In the genomic region with DNA sequence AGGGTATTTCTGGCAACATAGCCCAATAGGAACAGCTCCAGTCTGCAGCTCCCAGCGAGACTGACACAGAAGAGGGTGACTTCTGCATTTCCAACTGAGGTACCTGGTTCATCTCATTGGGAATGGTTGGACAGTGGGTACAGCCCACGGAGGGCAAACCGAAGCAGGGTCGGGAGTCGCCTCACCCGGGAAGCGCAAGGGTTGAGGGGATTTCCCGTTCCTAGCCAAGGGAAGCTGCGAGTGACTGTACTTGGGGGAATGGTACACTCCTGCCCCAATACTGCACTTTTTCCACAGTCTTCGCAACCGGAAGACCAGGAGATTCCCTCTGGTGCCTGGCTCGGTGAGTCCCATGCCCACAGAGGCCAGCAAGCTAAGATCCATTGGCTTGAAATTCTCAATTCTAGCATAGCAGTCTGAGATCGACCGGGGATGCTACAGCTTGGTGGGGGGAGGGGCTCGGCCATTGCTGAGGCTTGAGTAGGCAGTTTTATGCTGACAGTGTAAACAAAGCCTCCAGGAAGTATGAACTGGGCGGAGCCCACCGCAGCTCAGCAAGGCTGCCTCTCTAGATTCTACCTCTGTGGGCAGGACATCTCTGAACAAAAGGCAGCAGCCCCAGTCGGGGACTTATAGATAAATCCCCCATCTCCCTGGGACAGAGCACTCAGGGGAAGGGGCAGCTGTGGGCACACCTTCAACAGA, we compare ENCODE assay signal across 20 cellular contexts. TPM values are rescaled to one million over a fixed set of nuclear protein-coding genes. Genes with fewer than 3 reads are reported as not detected.
DNase-seq lines count a peak whose midpoint lies in the region; ATAC-seq and TF ChIP-seq lines count a peak whose summit lies in the region.
"Had no signal": no experiment of that assay in that cellular context is flagged by ENCODE, and none has a peak within 500 bp of the region (broad histone marks: within the 10 kb centered on the region; RNA-seq: fewer than 3 reads in every experiment).

No MANE protein-coding gene starts in this region.

- intact Hi-C loops in activated CD8-positive, alpha-beta T cell treated with anti-CD3 and anti-CD28 coated beads for 36 hours (cut with micrococcal nuclease): no loop called here

- no peaks in the 10 kb centered on the region for H3K4me1 ChIP-seq in neural progenitor cell
- H3K4me1 ChIP-seq: prostate gland, vagina had no signal

- no peaks in the 10 kb centered on the region for H3K27me3 ChIP-seq in neural progenitor cell
- H3K27me3 ChIP-seq: vagina had no signal

- no peak overlapping the region for H3K4me2 ChIP-seq in neural progenitor cell

- H3K27ac Mint-ChIP-seq in activated CD8-positive, alpha-beta memory T cell treated with anti-CD3 and anti-CD28 coated beads, Interleukin-2, amount 10 ng/mL, durations not matched to agents 7 days and 5 days: no peak overlapping the region
- no peak overlapping the region for H3K27ac Mint-ChIP-seq in activated CD8-positive, alpha-beta T cell treated with anti-CD3 and anti-CD28 coated beads for 36 hours
- no peak overlapping the region for H3K27ac Mint-ChIP-seq in neural progenitor cell
- H3K27ac Mint-ChIP-seq: activated naive CD4-positive, alpha-beta T cell treated with anti-CD3 and anti-CD28 coated beads for 36 hours; stimulated activated memory B cell treated with anti-CD40 and anti-IgM and Interleukin-4, amounts not matched to agents 10 μg/mL and 1 μg/mL and 100 μg/mL, for 72 hours had no signal

- H3K27me3 Mint-ChIP-seq in activated CD8-positive, alpha-beta memory T cell treated with anti-CD3 and anti-CD28 coated beads, Interleukin-2, amount 10 ng/mL, durations not matched to agents 7 days and 5 days: no peaks in the 10 kb centered on the region
- no peaks in the 10 kb centered on the region for H3K27me3 Mint-ChIP-seq in activated CD8-positive, alpha-beta T cell treated with anti-CD3 and anti-CD28 coated beads for 36 hours
- H3K27me3 Mint-ChIP-seq in neural progenitor cell (ENCODE audit: insufficient read depth, low read depth): peaks cover 2% of the 10 kb centered on the region
- H3K27me3 Mint-ChIP-seq: stimulated activated memory B cell treated with anti-CD40 and anti-IgM and Interleukin-4, amounts not matched to agents 10 μg/mL and 1 μg/mL and 100 μg/mL, for 72 hours had no signal

- peaks cover 3% of the 10 kb centered on the region for H3K4me1 Mint-ChIP-seq in activated CD8-positive, alpha-beta memory T cell treated with anti-CD3 and anti-CD28 coated beads, Interleukin-2, amount 10 ng/mL, durations not matched to agents 7 days and 5 days
- H3K4me1 Mint-ChIP-seq in activated CD8-positive, alpha-beta T cell treated with anti-CD3 and anti-CD28 coated beads for 36 hours (ENCODE audit: low read depth): no peaks in the 10 kb centered on the region
- no peaks in the 10 kb centered on the region for H3K4me1 Mint-ChIP-seq in neural progenitor cell
- H3K4me1 Mint-ChIP-seq: stimulated activated memory B cell treated with anti-CD40 and anti-IgM and Interleukin-4, amounts not matched to agents 10 μg/mL and 1 μg/mL and 100 μg/mL, for 72 hours had no signal

- peak; percentile 48 for DNase-seq in activated CD8-positive, alpha-beta memory T cell treated with anti-CD3 and anti-CD28 coated beads, Interleukin-2, amount 10 ng/mL, durations not matched to agents 7 days and 5 days
- DNase-seq in activated CD8-positive, alpha-beta memory T cell treated with anti-CD3 and anti-CD28 coated beads, Interleukin-2, amount 50 U/mL, for 48 hours: no peak
- DNase-seq in NCI-H2227 (lab: John Stamatoyannopoulos, UW; ENCODE audit: unreplicated experiment) (peak; percentile 56), neural progenitor cell (ENCODE audit: low spot score) (peak; percentile 16), NCI-H2081 treated with DMSO at 0.1 percent for 48 hours (lab: John Stamatoyannopoulos, UW) (no peak), AG08395 (ENCODE audit: low spot score) (no peak)
- peak; percentile 2 for DNase-seq in activated CD8-positive, alpha-beta T cell treated with anti-CD3 and anti-CD28 coated beads for 36 hours
- DNase-seq: activated naive CD4-positive, alpha-beta T cell treated with anti-CD3 and anti-CD28 coated beads for 36 hours; caudate nucleus; DMS79; erythroblast; GOT3; NCI-H1092; SW 1271 had no signal

- peaks cover 4% of the 10 kb centered on the region for H3K36me3 ChIP-seq in neural progenitor cell
- H3K36me3 ChIP-seq: prostate gland had no signal

- H2AFZ ChIP-seq in neural progenitor cell (replicated peaks): no peak overlapping the region

- H3K27ac ChIP-seq in neural progenitor cell: no peak overlapping the region
- H3K27ac ChIP-seq: prostate gland, vagina had no signal

- POLR2A ChIA-PET in activated CD8-positive, alpha-beta T cell treated with anti-CD3 and anti-CD28 coated beads for 36 hours (lab: Charles Lee): no interaction called here

- H3K36me3 Mint-ChIP-seq in activated CD8-positive, alpha-beta memory T cell treated with anti-CD3 and anti-CD28 coated beads, Interleukin-2, amount 10 ng/mL, durations not matched to agents 7 days and 5 days: peaks cover 24% of the 10 kb centered on the region
- H3K36me3 Mint-ChIP-seq in activated CD8-positive, alpha-beta T cell treated with anti-CD3 and anti-CD28 coated beads for 36 hours (ENCODE audit: low read depth): peaks cover 12% of the 10 kb centered on the region
- peaks cover 9% of the 10 kb centered on the region for H3K36me3 Mint-ChIP-seq in neural progenitor cell

- H3K9me3 ChIP-seq in neural progenitor cell (ENCODE audit: low read depth): peaks cover 2% of the 10 kb centered on the region
- H3K9me3 ChIP-seq: prostate gland, vagina had no signal

- no peaks in the 10 kb centered on the region for H3K9me3 Mint-ChIP-seq in activated CD8-positive, alpha-beta memory T cell treated with anti-CD3 and anti-CD28 coated beads, Interleukin-2, amount 10 ng/mL, durations not matched to agents 7 days and 5 days (ENCODE audit: low read depth)
- H3K9me3 Mint-ChIP-seq in activated CD8-positive, alpha-beta T cell treated with anti-CD3 and anti-CD28 coated beads for 36 hours: peaks cover 7% of the 10 kb centered on the region
- peaks cover 2% of the 10 kb centered on the region for H3K9me3 Mint-ChIP-seq in neural progenitor cell

- no peak overlapping the region for H3K9ac ChIP-seq in neural progenitor cell

- H3K4me3 Mint-ChIP-seq in activated CD8-positive, alpha-beta memory T cell treated with anti-CD3 and anti-CD28 coated beads, Interleukin-2, amount 10 ng/mL, durations not matched to agents 7 days and 5 days: no peak overlapping the region
- H3K4me3 Mint-ChIP-seq in activated CD8-positive, alpha-beta T cell treated with anti-CD3 and anti-CD28 coated beads for 36 hours: no peak overlapping the region
- H3K4me3 Mint-ChIP-seq in neural progenitor cell: no peak overlapping the region
- H3K4me3 Mint-ChIP-seq: activated naive CD4-positive, alpha-beta T cell treated with anti-CD3 and anti-CD28 coated beads for 36 hours; stimulated activated memory B cell treated with anti-CD40 and anti-IgM and Interleukin-4, amounts not matched to agents 10 μg/mL and 1 μg/mL and 100 μg/mL, for 72 hours had no signal

- no peaks in the 10 kb centered on the region for H3K79me2 ChIP-seq in neural progenitor cell (ENCODE audit: low read depth)

- no peak for ATAC-seq in activated CD8-positive, alpha-beta memory T cell treated with anti-CD3 and anti-CD28 coated beads, Interleukin-2, amount 10 ng/mL, durations not matched to agents 7 days and 5 days
- ATAC-seq in activated CD8-positive, alpha-beta T cell treated with anti-CD3 and anti-CD28 coated beads for 36 hours: no peak
- ATAC-seq in HG03432 (IDR thresholded peaks at IDR 0.05; ENCODE audit: unreplicated experiment): no peak
- ATAC-seq: stimulated activated memory B cell treated with anti-CD40 and anti-IgM and Interleukin-4, amounts not matched to agents 10 μg/mL and 1 μg/mL and 100 μg/mL, for 72 hours had no signal

- CTCF ChIA-PET in activated CD8-positive, alpha-beta memory T cell treated with anti-CD3 and anti-CD28 coated beads, Interleukin-2, amount 10 ng/mL, durations not matched to agents 7 days and 5 days (lab: Charles Lee): no interaction called here
- CTCF ChIA-PET in activated CD8-positive, alpha-beta T cell treated with anti-CD3 and anti-CD28 coated beads for 36 hours (lab: Charles Lee): interaction anchor here (1.2 kb wide), 1 partner anchor 214 kb away, joined by 3 read pairs; no protein-coding TSS in a partner anchor

- H3F3A ChIP-seq in neural progenitor cell (ENCODE audit: low read depth): no peaks in the 10 kb centered on the region

- no peak for TF ChIP-seq CTCF in activated CD8-positive, alpha-beta T cell treated with anti-CD3 and anti-CD28 coated beads for 36 hours (IDR thresholded peaks at IDR 0.05)
- TF ChIP-seq CTCF in neural progenitor cell (IDR thresholded peaks at IDR 0.05): no peak

- no peaks in the 10 kb centered on the region for H4K20me1 ChIP-seq in neural progenitor cell (ENCODE audit: low read depth)

- no peak overlapping the region for H3K4me3 ChIP-seq in neural progenitor cell
- H3K4me3 ChIP-seq: prostate gland, vagina had no signal

RNA-seq across cellular contexts. Expression of a gene that starts 14.0 kb away (rescaled TPM):
- not detected for total RNA-seq in activated CD8-positive, alpha-beta memory T cell treated with anti-CD3 and anti-CD28 coated beads, Interleukin-2, amount 10 ng/mL, durations not matched to agents 7 days and 5 days
- not detected for total RNA-seq in activated CD8-positive, alpha-beta T cell treated with anti-CD3 and anti-CD28 coated beads for 36 hours
- total RNA-seq in neural progenitor cell (ENCODE audit: low replicate concordance): not detected in 2 replicates
- total RNA-seq: activated naive CD4-positive, alpha-beta T cell treated with anti-CD3 and anti-CD28 coated beads for 36 hours; HT1080; mononuclear cell; vagina had no signal

Comparison
In these comparisons a context has a peak if more than half of its experiments do, and no peak if none do; other contexts are left out.
1. DNase-seq: peak in activated CD8-positive, alpha-beta memory T cell treated with anti-CD3 and anti-CD28 coated beads, Interleukin-2, amount 10 ng/mL, durations not matched to agents 7 days and 5 days (single experiment), NCI-H2227 (single experiment), activated CD8-positive, alpha-beta T cell treated with anti-CD3 and anti-CD28 coated beads for 36 hours (single experiment) and neural progenitor cell (single experiment); none in activated CD8-positive, alpha-beta memory T cell treated with anti-CD3 and anti-CD28 coated beads, Interleukin-2, amount 50 U/mL, for 48 hours (single experiment), NCI-H2081 treated with DMSO at 0.1 percent for 48 hours (single experiment) and AG08395 (single experiment).